9 cellular contexts compared by ENCODE assay signal in genomic region chr7:149714081-149714909, GRCh38. TPM values are rescaled to one million over a fixed set of nuclear protein-coding genes. Genes with fewer than 3 reads are reported as not detected.
DNase-seq lines count a peak whose midpoint lies in the region; ATAC-seq and TF ChIP-seq lines count a peak whose summit lies in the region.
"Had no signal": no experiment of that assay in that cellular context is flagged by ENCODE, and none has a peak within 500 bp of the region (broad histone marks: within the 10 kb centered on the region; RNA-seq: fewer than 3 reads in every experiment).

No MANE protein-coding gene starts in this region.

- H3K36me3 ChIP-seq in BE2C (no peaks in the 10 kb centered on the region), ectodermal cell (ENCODE audit: control insufficient read depth, insufficient read depth, low read length) (no peaks in the 10 kb centered on the region), lung (ENCODE audit: control insufficient read depth in 2 of 2, insufficient read depth in 2 of 2, low read length in 2 of 2) (no peaks in the 10 kb centered on the region)

- WGBS in ectodermal cell, 2 experiments = 14 to 16% methylated on average over 88 of the region's 88 CpGs
- WGBS in lung, 2 donors = 5% methylated on average over 73 to 88 of the region's 88 CpGs

- ATAC-seq in GM19324 (IDR thresholded peaks at IDR 0.05; ENCODE audit: low FRiP score, unreplicated experiment) = peak; percentile 95
- ATAC-seq in HG03457 (IDR thresholded peaks at IDR 0.05; ENCODE audit: unreplicated experiment) = peak; percentile 92
- peak; percentile 92 for ATAC-seq in activated CD8-positive, alpha-beta T cell treated with anti-CD3 and anti-CD28 coated beads, Interleukin-2, amount 10 ng/mL, durations not matched to agents 7 days and 5 days
- ATAC-seq in lung (ENCODE audit: insufficient read depth, low FRiP score) = peak; percentile 99

- H3K27me3 ChIP-seq in BE2C = no peaks in the 10 kb centered on the region
- H3K27me3 ChIP-seq in ectodermal cell (ENCODE audit: control insufficient read depth, insufficient read depth, low read length, poor library complexity, severe bottlenecking) = peaks cover 9% of the 10 kb centered on the region
- H3K27me3 ChIP-seq in lung (ENCODE audit: control insufficient read depth, insufficient read depth) = no peaks in the 10 kb centered on the region

- peak overlapping the region; percentile 73 for H3K4me3 Mint-ChIP-seq in activated CD8-positive, alpha-beta T cell treated with anti-CD3 and anti-CD28 coated beads, Interleukin-2, amount 10 ng/mL, durations not matched to agents 7 days and 5 days

- H3K27me3 Mint-ChIP-seq in activated CD8-positive, alpha-beta T cell treated with anti-CD3 and anti-CD28 coated beads, Interleukin-2, amount 10 ng/mL, durations not matched to agents 7 days and 5 days (ENCODE audit: low read depth) = peaks cover 4% of the 10 kb centered on the region

- H3K4me3 ChIP-seq in BE2C (ENCODE audit: low read depth, low read length) (peak overlapping the region; percentile 61), ectodermal cell (ENCODE audit: insufficient read depth, low read depth, low read length) (peak overlapping the region; percentile 87), lung (peak overlapping the region; percentile 78)

- H3K4me1 ChIP-seq in BE2C (no peaks in the 10 kb centered on the region; the same call in 1 of the 2 replicates), ectodermal cell (ENCODE audit: control insufficient read depth, insufficient read depth, low read length) (peaks cover 12% of the 10 kb centered on the region), lung (ENCODE audit: control insufficient read depth in 2 of 2, insufficient read depth in 2 of 2, low read length in 2 of 2) (peaks cover 0 to 17% of the 10 kb centered on the region in 2 donors)

- H3K9me3 Mint-ChIP-seq in activated CD8-positive, alpha-beta T cell treated with anti-CD3 and anti-CD28 coated beads, Interleukin-2, amount 10 ng/mL, durations not matched to agents 7 days and 5 days (ENCODE audit: insufficient read depth) = peaks cover 20% of the 10 kb centered on the region

- H3K27ac ChIP-seq in ectodermal cell (ENCODE audit: insufficient read depth, low read depth, low read length, poor library complexity, severe bottlenecking) (no peak overlapping the region), lung (ENCODE audit: low read depth in 1 of 2, low read length in 1 of 2) (peak overlapping the region; percentile 41 to 73)

- peak overlapping the region; percentile 77 for H3K27ac Mint-ChIP-seq in activated CD8-positive, alpha-beta T cell treated with anti-CD3 and anti-CD28 coated beads, Interleukin-2, amount 10 ng/mL, durations not matched to agents 7 days and 5 days

- H3K9me3 ChIP-seq in BE2C (peaks cover 4% of the 10 kb centered on the region), ectodermal cell (ENCODE audit: control insufficient read depth, low read length) (no peaks in the 10 kb centered on the region), lung (ENCODE audit: control insufficient read depth in 2 of 2, insufficient read depth in 1 of 2, low read length in 1 of 2) (peaks cover 0 to 3% of the 10 kb centered on the region in 2 donors)

- DNase-seq in BE2C (peak; percentile 97), NCI-H748 (lab: John Stamatoyannopoulos, UW; ENCODE audit: unreplicated experiment) (peak; percentile 93), lung (ENCODE audit: low spot score) (peak; percentile 88)
- peak; percentile 94 for DNase-seq in activated CD8-positive, alpha-beta T cell treated with anti-CD3 and anti-CD28 coated beads, Interleukin-2, amount 10 ng/mL, durations not matched to agents 7 days and 5 days
- peak; percentile 92 for DNase-seq in stimulated activated CD4-positive, alpha-beta T cell treated with anti-CD3 and anti-CD28 coated beads, Interleukin-4, amount 100 ng/mL, for 48 hours (ENCODE audit: low read depth in 2 of 2)

- H3K36me3 Mint-ChIP-seq in activated CD8-positive, alpha-beta T cell treated with anti-CD3 and anti-CD28 coated beads, Interleukin-2, amount 10 ng/mL, durations not matched to agents 7 days and 5 days (ENCODE audit: low read depth) = peaks cover 5% of the 10 kb centered on the region

- H3K4me1 Mint-ChIP-seq in activated CD8-positive, alpha-beta T cell treated with anti-CD3 and anti-CD28 coated beads, Interleukin-2, amount 10 ng/mL, durations not matched to agents 7 days and 5 days (ENCODE audit: low read depth) = peaks cover 17% of the 10 kb centered on the region

- CTCF ChIA-PET in activated CD8-positive, alpha-beta T cell treated with anti-CD3 and anti-CD28 coated beads, Interleukin-2, amount 10 ng/mL, durations not matched to agents 7 days and 5 days (lab: Charles Lee) = no interaction called here

- TF ChIP-seq CTCF in BE2C (IDR thresholded peaks at IDR 0.05; ENCODE audit: low read depth, low read length) (no peak), lung (IDR thresholded peaks at IDR 0.05; ENCODE audit: control extremely low read depth, extremely low read depth) (no peak)

- POLR2A ChIA-PET in activated CD8-positive, alpha-beta T cell treated with anti-CD3 and anti-CD28 coated beads, Interleukin-2, amount 10 ng/mL, durations not matched to agents 7 days and 5 days (lab: Charles Lee) = no interaction called here

RNA-seq across cellular contexts. Expression of gene ZNF467, which starts 59.1 kb away (rescaled TPM):
- polyA plus RNA-seq in BE2C (2012; ENCODE audit: insufficient read depth, insufficient read length, low read depth) = 149 TPM
- under 1 TPM; 0.08 to 0.11 TPM for total RNA-seq in activated CD8-positive, alpha-beta T cell treated with anti-CD3 and anti-CD28 coated beads, Interleukin-2, amount 10 ng/mL, durations not matched to agents 7 days and 5 days
- polyA plus RNA-seq in ectodermal cell (2013, experiment 1 of 4) = 7.2 TPM
- 7.1 TPM for polyA plus RNA-seq in ectodermal cell (2013, experiment 2 of 4)
- 9.3 TPM for polyA plus RNA-seq in ectodermal cell (2013, experiment 3 of 4)
- polyA plus RNA-seq in ectodermal cell (2013, experiment 4 of 4) = 9.0 TPM
- 10 to 100 TPM in 1 of 2 donors, 1 to 10 TPM in 1; 9.8 to 27.2 TPM for total RNA-seq in lung
- polyA plus RNA-seq in lung = 10 to 100 TPM; 11.2 to 18.6 TPM
- total RNA-seq: T-helper 1 cell treated with Interleukin-12 subunit alpha and Interleukin-12 subunit beta and Interleukin-4 antibody, amounts not matched to agents 30 ng/mL and 1 ng/mL, for 36 hours had no signal

Comparison
In these comparisons a context has a peak if more than half of its experiments do, and no peak if none do; other contexts are left out.
1. RNA of gene ZNF467, which starts 59.1 kb away (total RNA-seq): 9.8 to 27.2 TPM in lung; 0.08 to 0.11 TPM in activated CD8-positive, alpha-beta T cell treated with anti-CD3 and anti-CD28 coated beads, Interleukin-2, amount 10 ng/mL, durations not matched to agents 7 days and 5 days; every median in the first group is over 4 times any median in the second.
2. Peak in every context shown above with its lines, with median percentiles within 50 percentile points of each other: DNase-seq, H3K4me3 ChIP-seq and ATAC-seq.